ENCODE assay signal across 8 cellular contexts in the genomic region with DNA sequence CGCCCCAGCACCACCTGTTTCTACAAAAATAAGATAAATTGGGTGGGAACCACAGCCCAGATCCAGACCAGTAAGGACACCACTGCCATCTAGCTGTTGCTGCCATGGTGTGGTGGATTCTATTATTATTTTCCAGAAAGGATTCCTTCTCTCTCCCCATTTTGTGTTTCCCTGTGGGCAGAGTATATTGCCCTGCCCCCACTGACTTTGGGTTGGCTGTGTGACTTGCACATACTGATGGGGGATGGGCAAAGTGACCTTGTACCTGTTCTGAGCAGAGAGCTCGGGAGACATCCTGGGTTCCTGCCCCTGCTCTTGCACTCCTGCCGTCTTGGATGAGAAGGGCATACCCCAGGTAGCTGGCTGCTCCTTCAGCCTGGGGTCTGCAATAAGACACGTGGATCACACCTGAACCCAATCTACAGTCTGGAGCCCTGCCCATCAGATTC.
DNase-seq lines count a peak whose midpoint lies in the region; ATAC-seq and TF ChIP-seq lines count a peak whose summit lies in the region.

No MANE protein-coding gene starts in this region.

- H3K4me3 ChIP-seq in foreskin fibroblast (ENCODE audit: low read depth in 1 of 2, low read length in 2 of 2): no peak overlapping the region

- TF ChIP-seq CTCF in GM12872 (IDR thresholded peaks at IDR 0.05; ENCODE audit: insufficient read depth, low read depth, low read length) (peak; percentile 52; the same call in 2 of the 3 replicates), foreskin fibroblast (IDR thresholded peaks at IDR 0.05; ENCODE audit: low read depth, low read length) (peak; percentile 41)

- peak; percentile 57 for DNase-seq in AG20443 (ENCODE audit: low spot score)
- DNase-seq in RKO (ENCODE audit: low spot score): peak; percentile 62
- peak in 1 of 2 donors; percentile 52 for DNase-seq in foreskin fibroblast
- no peak for DNase-seq in head of caudate nucleus
- no peak for DNase-seq in activated T-cell treated with anti-CD3 and anti-CD28 coated beads, Interleukin-2, amount 50 U/mL, for 1 hour
- DNase-seq in stimulated activated CD4-positive, alpha-beta T cell treated with anti-CD3 and anti-CD28 coated beads, Interleukin-12 subunit alpha, Interleukin-12 subunit beta, amount 100 ng/mL, for 4 hours: no peak

- ATAC-seq in GM18909 (IDR thresholded peaks at IDR 0.05; ENCODE audit: poor library complexity, unreplicated experiment): no peak

- intact Hi-C loops in head of caudate nucleus (cut with DNase I): no loop called here

Comparison
In these comparisons a context has a peak if more than half of its experiments do, and no peak if none do; other contexts are left out.
1. DNase-seq: peak in AG20443 (single experiment) and RKO (single experiment); none in head of caudate nucleus (0 of 42), activated T-cell treated with anti-CD3 and anti-CD28 coated beads, Interleukin-2, amount 50 U/mL, for 1 hour (single experiment) and stimulated activated CD4-positive, alpha-beta T cell treated with anti-CD3 and anti-CD28 coated beads, Interleukin-12 subunit alpha, Interleukin-12 subunit beta, amount 100 ng/mL, for 4 hours (single experiment).